1 cellular context compared by ENCODE assay signal in the genomic region with DNA sequence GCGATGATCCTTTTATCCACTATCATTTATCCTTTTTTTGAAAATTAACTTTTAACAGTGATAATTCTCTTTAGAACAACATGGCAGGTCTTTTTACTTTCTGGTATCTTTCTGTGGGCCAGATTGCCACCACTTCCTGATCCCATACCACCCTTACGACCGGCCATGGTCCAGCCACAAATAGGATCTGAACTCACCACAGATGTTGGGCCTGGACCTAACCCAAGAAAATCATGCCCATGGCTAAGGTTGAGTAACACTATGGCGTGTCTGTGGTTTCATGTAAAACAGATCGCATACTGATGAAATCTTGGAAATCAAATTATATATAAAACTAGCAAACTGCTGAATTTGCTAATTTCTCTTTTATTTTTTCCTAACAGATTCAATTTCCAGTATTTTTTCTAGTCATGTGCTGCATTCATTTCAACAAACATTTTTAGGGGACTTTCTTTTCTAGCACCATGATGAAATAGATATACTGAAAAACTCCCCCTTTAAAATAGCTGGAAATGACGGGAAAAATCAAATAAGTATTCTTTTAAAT.
TF ChIP-seq lines count a peak whose summit lies in the region.

No MANE protein-coding gene starts in this region.

TF ChIP-seq in WTC11, 78 proteins besides CTCF, POLR2A, EP300 and RAD21 (continued from another document):
- TF ChIP-seq, protein P1, sequence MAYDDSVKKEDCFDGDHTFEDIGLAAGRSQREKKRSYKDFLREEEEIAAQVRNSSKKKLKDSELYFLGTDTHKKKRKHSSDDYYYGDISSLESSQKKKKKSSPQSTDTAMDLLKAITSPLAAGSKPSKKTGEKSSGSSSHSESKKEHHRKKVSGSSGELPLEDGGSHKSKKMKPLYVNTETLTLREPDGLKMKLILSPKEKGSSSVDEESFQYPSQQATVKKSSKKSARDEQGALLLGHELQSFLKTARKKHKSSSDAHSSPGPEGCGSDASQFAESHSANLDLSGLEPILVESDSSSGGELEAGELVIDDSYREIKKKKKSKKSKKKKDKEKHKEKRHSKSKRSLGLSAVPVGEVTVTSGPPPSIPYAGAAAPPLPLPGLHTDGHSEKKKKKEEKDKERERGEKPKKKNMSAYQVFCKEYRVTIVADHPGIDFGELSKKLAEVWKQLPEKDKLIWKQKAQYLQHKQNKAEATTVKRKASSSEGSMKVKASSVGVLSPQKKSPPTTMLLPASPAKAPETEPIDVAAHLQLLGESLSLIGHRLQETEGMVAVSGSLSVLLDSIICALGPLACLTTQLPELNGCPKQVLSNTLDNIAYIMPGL (CRISPR knock-in tag; IDR thresholded peaks at IDR 0.05): no peak
- TF ChIP-seq PRRX2 (CRISPR knock-in tag; IDR thresholded peaks at IDR 0.05): no peak
- TF ChIP-seq, protein P2, sequence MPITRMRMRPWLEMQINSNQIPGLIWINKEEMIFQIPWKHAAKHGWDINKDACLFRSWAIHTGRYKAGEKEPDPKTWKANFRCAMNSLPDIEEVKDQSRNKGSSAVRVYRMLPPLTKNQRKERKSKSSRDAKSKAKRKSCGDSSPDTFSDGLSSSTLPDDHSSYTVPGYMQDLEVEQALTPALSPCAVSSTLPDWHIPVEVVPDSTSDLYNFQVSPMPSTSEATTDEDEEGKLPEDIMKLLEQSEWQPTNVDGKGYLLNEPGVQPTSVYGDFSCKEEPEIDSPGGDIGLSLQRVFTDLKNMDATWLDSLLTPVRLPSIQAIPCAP (CRISPR knock-in tag; IDR thresholded peaks at IDR 0.05): no peak
- TF ChIP-seq, protein P3, sequence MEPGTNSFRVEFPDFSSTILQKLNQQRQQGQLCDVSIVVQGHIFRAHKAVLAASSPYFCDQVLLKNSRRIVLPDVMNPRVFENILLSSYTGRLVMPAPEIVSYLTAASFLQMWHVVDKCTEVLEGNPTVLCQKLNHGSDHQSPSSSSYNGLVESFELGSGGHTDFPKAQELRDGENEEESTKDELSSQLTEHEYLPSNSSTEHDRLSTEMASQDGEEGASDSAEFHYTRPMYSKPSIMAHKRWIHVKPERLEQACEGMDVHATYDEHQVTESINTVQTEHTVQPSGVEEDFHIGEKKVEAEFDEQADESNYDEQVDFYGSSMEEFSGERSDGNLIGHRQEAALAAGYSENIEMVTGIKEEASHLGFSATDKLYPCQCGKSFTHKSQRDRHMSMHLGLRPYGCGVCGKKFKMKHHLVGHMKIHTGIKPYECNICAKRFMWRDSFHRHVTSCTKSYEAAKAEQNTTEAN (CRISPR knock-in tag; IDR thresholded peaks at IDR 0.05): no peak
- TF ChIP-seq, protein P4, sequence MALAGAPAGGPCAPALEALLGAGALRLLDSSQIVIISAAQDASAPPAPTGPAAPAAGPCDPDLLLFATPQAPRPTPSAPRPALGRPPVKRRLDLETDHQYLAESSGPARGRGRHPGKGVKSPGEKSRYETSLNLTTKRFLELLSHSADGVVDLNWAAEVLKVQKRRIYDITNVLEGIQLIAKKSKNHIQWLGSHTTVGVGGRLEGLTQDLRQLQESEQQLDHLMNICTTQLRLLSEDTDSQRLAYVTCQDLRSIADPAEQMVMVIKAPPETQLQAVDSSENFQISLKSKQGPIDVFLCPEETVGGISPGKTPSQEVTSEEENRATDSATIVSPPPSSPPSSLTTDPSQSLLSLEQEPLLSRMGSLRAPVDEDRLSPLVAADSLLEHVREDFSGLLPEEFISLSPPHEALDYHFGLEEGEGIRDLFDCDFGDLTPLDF (CRISPR knock-in tag; IDR thresholded peaks at IDR 0.05): no peak
- TF ChIP-seq SMAD4 (CRISPR knock-in tag; IDR thresholded peaks at IDR 0.05): no peak
- TF ChIP-seq SMAD3 (CRISPR knock-in tag; IDR thresholded peaks at IDR 0.05; ENCODE audit: borderline replicate concordance): no peak
- no peak for TF ChIP-seq GTF2I (CRISPR knock-in tag; conservative IDR thresholded peaks at IDR 0.05)
- TF ChIP-seq FOXP1 (CRISPR knock-in tag; IDR thresholded peaks at IDR 0.05; ENCODE audit: borderline replicate concordance): no peak
- TF ChIP-seq, protein P5, sequence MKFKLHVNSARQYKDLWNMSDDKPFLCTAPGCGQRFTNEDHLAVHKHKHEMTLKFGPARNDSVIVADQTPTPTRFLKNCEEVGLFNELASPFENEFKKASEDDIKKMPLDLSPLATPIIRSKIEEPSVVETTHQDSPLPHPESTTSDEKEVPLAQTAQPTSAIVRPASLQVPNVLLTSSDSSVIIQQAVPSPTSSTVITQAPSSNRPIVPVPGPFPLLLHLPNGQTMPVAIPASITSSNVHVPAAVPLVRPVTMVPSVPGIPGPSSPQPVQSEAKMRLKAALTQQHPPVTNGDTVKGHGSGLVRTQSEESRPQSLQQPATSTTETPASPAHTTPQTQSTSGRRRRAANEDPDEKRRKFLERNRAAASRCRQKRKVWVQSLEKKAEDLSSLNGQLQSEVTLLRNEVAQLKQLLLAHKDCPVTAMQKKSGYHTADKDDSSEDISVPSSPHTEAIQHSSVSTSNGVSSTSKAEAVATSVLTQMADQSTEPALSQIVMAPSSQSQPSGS (CRISPR knock-in tag; IDR thresholded peaks at IDR 0.05; ENCODE audit: borderline replicate concordance, low read depth): no peak
- no peak for TF ChIP-seq TCF7 (CRISPR knock-in tag; IDR thresholded peaks at IDR 0.05; ENCODE audit: low read depth)
- TF ChIP-seq MXD4 (CRISPR knock-in tag; IDR thresholded peaks at IDR 0.05; ENCODE audit: borderline replicate concordance): no peak
- no peak for TF ChIP-seq MYBL2 (CRISPR knock-in tag; IDR thresholded peaks at IDR 0.05)
